18 cellular contexts compared by ENCODE assay signal in the genomic region with DNA sequence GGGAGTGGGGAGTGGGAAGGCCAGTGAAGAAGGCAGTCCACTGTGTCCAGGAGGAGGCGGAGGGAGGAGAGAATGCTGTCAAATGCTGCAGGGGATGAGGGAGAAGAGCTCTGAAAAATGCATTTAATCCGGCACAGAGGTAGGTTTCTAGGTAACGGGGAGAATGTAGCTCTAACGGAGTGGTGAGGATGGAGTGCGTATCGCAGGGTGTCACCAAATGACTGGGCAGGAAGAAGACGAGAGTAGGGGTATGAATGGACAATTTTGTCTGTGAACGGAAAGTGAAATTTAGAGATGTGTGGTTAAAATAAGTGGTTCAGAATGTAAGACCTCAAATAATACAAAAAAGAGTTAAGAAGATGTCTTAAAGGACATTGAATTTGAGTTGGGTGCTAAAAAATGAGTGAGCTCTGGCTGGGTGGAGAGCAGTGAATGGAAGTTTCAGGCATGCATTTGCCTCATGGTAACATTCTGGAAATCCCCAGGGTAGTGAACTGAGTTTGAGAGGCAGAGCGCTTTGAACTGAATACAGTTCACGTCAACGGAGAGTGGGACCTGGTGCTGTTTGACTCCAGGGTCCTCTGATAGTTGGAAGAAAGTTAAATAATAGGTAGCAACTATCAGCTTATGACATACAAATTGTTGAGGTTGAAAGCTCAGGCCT.
DNase-seq lines count a peak whose midpoint lies in the region; ATAC-seq, FAIRE-seq and TF ChIP-seq lines count a peak whose summit lies in the region.
"Had no signal": no experiment of that assay in that cellular context is flagged by ENCODE, and none has a peak within 500 bp of the region (broad histone marks: within the 10 kb centered on the region; RNA-seq: fewer than 3 reads in every experiment).

No MANE protein-coding gene starts in this region.

- no peak overlapping the region for H3K4me3 ChIP-seq in H1 (ENCODE audit: extremely low read depth in 1 of 4, insufficient read depth in 2 of 4, low read depth in 3 of 4, low read length in 4 of 4)
- no peak overlapping the region for H3K4me3 ChIP-seq in right atrium auricular region
- H3K4me3 ChIP-seq: esophagus muscularis mucosa, GM23248, heart right ventricle, spleen had no signal

- no peak overlapping the region for H2AK5ac ChIP-seq in H1 (ENCODE audit: low read depth, low read length)

- no peaks in the 10 kb centered on the region for H4K20me1 ChIP-seq in H1 (replicated peaks in 1 of 2; ENCODE audit: control insufficient read depth in 1 of 2, insufficient read depth in 2 of 2, low read length in 2 of 2)

- 89% methylated on average over 11 of the region's 11 CpGs; no CpG with 5 or more reads in 1 of the 2 experiments for WGBS in H1 (ENCODE audit: extremely low coverage in 1 of 2, insufficient coverage in 1 of 2, insufficient read length in 1 of 2, insufficient replicate concordance in 2 of 2, low coverage in 1 of 2, low lambda C conversion rate in 2 of 2, missing lambda C conversion rate in 1 of 2), 2 experiments

- peak; percentile 27 for ATAC-seq in activated CD8-positive, alpha-beta T cell treated with anti-CD3 and anti-CD28 coated beads for 36 hours
- no peak for ATAC-seq in activated CD8-positive, alpha-beta T cell treated with anti-CD3 and anti-CD28 coated beads, Interleukin-2, amount 10 ng/mL, durations not matched to agents 7 days and 5 days
- ATAC-seq in GM21723 (IDR thresholded peaks at IDR 0.05; ENCODE audit: unreplicated experiment), result peak; percentile 84
- ATAC-seq in HG03103 (IDR thresholded peaks at IDR 0.05; ENCODE audit: low read depth, unreplicated experiment), result peak; percentile 71
- ATAC-seq: heart right ventricle had no signal

- H3K23ac ChIP-seq in H1 (ENCODE audit: insufficient read length), result no peak overlapping the region

- H2BK15ac ChIP-seq in H1 (ENCODE audit: low read length), result no peak overlapping the region

- H3K27me3 ChIP-seq in H1 (replicated peaks in 1 of 4; ENCODE audit: control insufficient read depth in 3 of 4, extremely low read depth in 1 of 4, insufficient read depth in 3 of 4, low read length in 3 of 4) (no peaks in the 10 kb centered on the region), right atrium auricular region (no peaks in the 10 kb centered on the region)
- H3K27me3 ChIP-seq: esophagus muscularis mucosa, heart right ventricle had no signal

- no peak overlapping the region for H4K5ac ChIP-seq in H1 (ENCODE audit: insufficient read length, low read depth, low read length)

- no peak overlapping the region for H2AFZ ChIP-seq in H1 (ENCODE audit: low read length)
- H2AFZ ChIP-seq: GM23248 had no signal

- no peak overlapping the region for H3K4ac ChIP-seq in H1 (replicated peaks; ENCODE audit: insufficient read length, low read depth, low read length)

- no peak overlapping the region; the same call in 1 of the 2 replicates for H3K18ac ChIP-seq in H1 (ENCODE audit: extremely low read depth, low read length)

- no peak for FAIRE-seq in H1 (lab: Jason Lieb, UNC)
- FAIRE-seq: A204.1 had no signal

- no peak for TF ChIP-seq CTCF in activated CD8-positive, alpha-beta T cell treated with anti-CD3 and anti-CD28 coated beads for 36 hours (IDR thresholded peaks at IDR 0.05)
- TF ChIP-seq CTCF in H1 (IDR thresholded peaks at IDR 0.05; ENCODE audit: control extremely low read depth in 1 of 3, insufficient read depth in 1 of 3, low read depth in 1 of 3, low read length in 3 of 3), result no peak
- no peak for TF ChIP-seq CTCF in right atrium auricular region (IDR thresholded peaks at IDR 0.05)

- no peaks in the 10 kb centered on the region for H3K79me1 ChIP-seq in H1 (ENCODE audit: low read depth, low read length)

- H3K27ac Mint-ChIP-seq in activated CD8-positive, alpha-beta T cell treated with anti-CD3 and anti-CD28 coated beads for 36 hours, result no peak overlapping the region
- no peak overlapping the region for H3K27ac Mint-ChIP-seq in activated CD8-positive, alpha-beta T cell treated with anti-CD3 and anti-CD28 coated beads, Interleukin-2, amount 10 ng/mL, durations not matched to agents 7 days and 5 days
- H3K27ac Mint-ChIP-seq in activated naive CD8-positive, alpha-beta T cell treated with anti-CD3 and anti-CD28 coated beads for 36 hours, result no peak overlapping the region
- H3K27ac Mint-ChIP-seq: CD4-positive, alpha-beta T cell; dendritic cell treated with granulocyte-macrophage colony-stimulating factor and Interleukin-4, amounts not matched to agents 40 ng/mL and 50 ng/mL, for 4 days had no signal

- POLR2A ChIA-PET in activated CD8-positive, alpha-beta T cell treated with anti-CD3 and anti-CD28 coated beads for 36 hours (lab: Charles Lee), result no interaction called here
- POLR2A ChIA-PET in activated CD8-positive, alpha-beta T cell treated with anti-CD3 and anti-CD28 coated beads, Interleukin-2, amount 10 ng/mL, durations not matched to agents 7 days and 5 days (lab: Charles Lee), result no interaction called here
- POLR2A ChIA-PET in H1 (lab: Charles Lee; ENCODE audit: partially characterized antibody), result no interaction called here

- H3K4me3 Mint-ChIP-seq in activated CD8-positive, alpha-beta T cell treated with anti-CD3 and anti-CD28 coated beads for 36 hours, result no peak overlapping the region
- H3K4me3 Mint-ChIP-seq in activated CD8-positive, alpha-beta T cell treated with anti-CD3 and anti-CD28 coated beads, Interleukin-2, amount 10 ng/mL, durations not matched to agents 7 days and 5 days, result no peak overlapping the region
- no peak overlapping the region for H3K4me3 Mint-ChIP-seq in activated naive CD8-positive, alpha-beta T cell treated with anti-CD3 and anti-CD28 coated beads for 36 hours
- H3K4me3 Mint-ChIP-seq: CD4-positive, alpha-beta T cell; dendritic cell treated with granulocyte-macrophage colony-stimulating factor and Interleukin-4, amounts not matched to agents 40 ng/mL and 50 ng/mL, for 4 days had no signal

- no peaks in the 10 kb centered on the region for H3K79me2 ChIP-seq in H1 (ENCODE audit: control insufficient read depth in 1 of 2, insufficient read depth in 2 of 2, low read length in 2 of 2)

- no peak overlapping the region for H3K9ac ChIP-seq in H1 (replicated peaks in 1 of 4; ENCODE audit: extremely low read depth in 1 of 4, low read depth in 3 of 4, low read length in 3 of 4)
- H3K9ac ChIP-seq: GM23248 had no signal

- no peak overlapping the region; the same call in 1 of the 2 replicates for H4K8ac ChIP-seq in H1 (ENCODE audit: extremely low read depth, insufficient read depth, low read length)

- intact Hi-C loops in activated CD8-positive, alpha-beta T cell treated with anti-CD3 and anti-CD28 coated beads for 36 hours (cut with micrococcal nuclease), result no loop called here

- H4K91ac ChIP-seq in H1 (replicated peaks; ENCODE audit: insufficient read length, low read length), result no peak overlapping the region

- H3K27me3 Mint-ChIP-seq in activated CD8-positive, alpha-beta T cell treated with anti-CD3 and anti-CD28 coated beads for 36 hours, result no peaks in the 10 kb centered on the region
- H3K27me3 Mint-ChIP-seq in activated CD8-positive, alpha-beta T cell treated with anti-CD3 and anti-CD28 coated beads, Interleukin-2, amount 10 ng/mL, durations not matched to agents 7 days and 5 days (ENCODE audit: low read depth), result no peaks in the 10 kb centered on the region
- H3K27me3 Mint-ChIP-seq in activated naive CD8-positive, alpha-beta T cell treated with anti-CD3 and anti-CD28 coated beads for 36 hours, result peaks cover 3% of the 10 kb centered on the region
- H3K27me3 Mint-ChIP-seq: CD4-positive, alpha-beta T cell had no signal

- H3K23me2 ChIP-seq in H1 (ENCODE audit: low read depth, low read length), result no peaks in the 10 kb centered on the region

- H3K56ac ChIP-seq in H1 (replicated peaks; ENCODE audit: insufficient read length, low read depth, low read length), result no peak overlapping the region

- TF ChIP-seq RAD21 in H1 (IDR thresholded peaks at IDR 0.05 in 1 of 2, conservative IDR thresholded peaks at IDR 0.05 in 1 of 2; ENCODE audit: low read depth in 2 of 2, low read length in 2 of 2), result no peak

- TF ChIP-seq POLR2A in H1 (IDR thresholded peaks at IDR 0.05; ENCODE audit: control extremely low read depth in 1 of 2, low read depth in 2 of 2, low read length in 2 of 2), result no peak

- no peak overlapping the region for H3K27ac ChIP-seq in H1 (ENCODE audit: low read depth, low read length)
- no peak overlapping the region for H3K27ac ChIP-seq in right atrium auricular region
- H3K27ac ChIP-seq: esophagus muscularis mucosa, GM23248, heart right ventricle, spleen had no signal

- H3K36me3 ChIP-seq in H1 (ENCODE audit: control insufficient read depth in 2 of 4, insufficient read depth in 4 of 4, low read length in 3 of 4) (no peaks in the 10 kb centered on the region), right atrium auricular region (no peaks in the 10 kb centered on the region)
- H3K36me3 ChIP-seq: esophagus muscularis mucosa, heart right ventricle, spleen had no signal

- no peak overlapping the region for H3K14ac ChIP-seq in H1 (ENCODE audit: insufficient read length)

- H2BK120ac ChIP-seq in H1 (replicated peaks; ENCODE audit: low read depth, low read length), result no peak overlapping the region

- DNase-seq in activated CD8-positive, alpha-beta T cell treated with anti-CD3 and anti-CD28 coated beads for 36 hours, result no peak
- DNase-seq in activated CD8-positive, alpha-beta T cell treated with anti-CD3 and anti-CD28 coated beads, Interleukin-2, amount 10 ng/mL, durations not matched to agents 7 days and 5 days, result no peak
- no peak for DNase-seq in H1 (ENCODE audit: low read depth in 1 of 2, low spot score in 2 of 2)
- DNase-seq in activated naive CD8-positive, alpha-beta T cell treated with anti-CD3 and anti-CD28 coated beads for 36 hours, result no peak
- no peak for DNase-seq in right atrium auricular region (ENCODE audit: low spot score)
- no peak for DNase-seq in effector CD8-positive, alpha-beta T cell (lab: John Stamatoyannopoulos, UW)
- DNase-seq: CD4-positive, alpha-beta T cell; GM23248; heart right ventricle; kidney glomerular epithelial cell; NCI-H187 treated with DMSO at 0.1 percent for 48 hours; NCI-H82; spleen had no signal

- H3K4me1 ChIP-seq in H1 (replicated peaks in 1 of 4; ENCODE audit: control insufficient read depth in 3 of 4, insufficient read depth in 4 of 4, low read length in 3 of 4), result peaks cover 2 to 12% (median 7%) of the 10 kb centered on the region in 4 experiments; a peak in 4 of 7 replicates
- H3K4me1 ChIP-seq in right atrium auricular region, result peaks cover 0 to 18% of the 10 kb centered on the region in 2 donors

- H3K36me3 Mint-ChIP-seq in activated CD8-positive, alpha-beta T cell treated with anti-CD3 and anti-CD28 coated beads for 36 hours (ENCODE audit: low read depth), result no peaks in the 10 kb centered on the region
- no peaks in the 10 kb centered on the region for H3K36me3 Mint-ChIP-seq in activated CD8-positive, alpha-beta T cell treated with anti-CD3 and anti-CD28 coated beads, Interleukin-2, amount 10 ng/mL, durations not matched to agents 7 days and 5 days (ENCODE audit: low read depth)
- H3K36me3 Mint-ChIP-seq in activated naive CD8-positive, alpha-beta T cell treated with anti-CD3 and anti-CD28 coated beads for 36 hours, result no peaks in the 10 kb centered on the region

- H3K4me2 ChIP-seq in H1 (ENCODE audit: insufficient read depth in 1 of 2, low read depth in 2 of 2, low read length in 2 of 2), result no peak overlapping the region

- no peaks in the 10 kb centered on the region for H3K4me1 Mint-ChIP-seq in activated CD8-positive, alpha-beta T cell treated with anti-CD3 and anti-CD28 coated beads for 36 hours (ENCODE audit: low read depth)
- no peaks in the 10 kb centered on the region for H3K4me1 Mint-ChIP-seq in activated CD8-positive, alpha-beta T cell treated with anti-CD3 and anti-CD28 coated beads, Interleukin-2, amount 10 ng/mL, durations not matched to agents 7 days and 5 days (ENCODE audit: low read depth)
- no peaks in the 10 kb centered on the region for H3K4me1 Mint-ChIP-seq in activated naive CD8-positive, alpha-beta T cell treated with anti-CD3 and anti-CD28 coated beads for 36 hours

- peaks cover 3 to 6% of the 10 kb centered on the region in 2 experiments; a peak in 1 of 4 replicates for H3K9me3 ChIP-seq in H1 (ENCODE audit: insufficient read depth in 2 of 2, low read depth in 1 of 2, low read length in 1 of 2)
- H3K9me3 ChIP-seq in right atrium auricular region, result peaks cover 0 to 10% of the 10 kb centered on the region in 2 donors

- peaks cover 9% of the 10 kb centered on the region for H3K9me3 Mint-ChIP-seq in activated CD8-positive, alpha-beta T cell treated with anti-CD3 and anti-CD28 coated beads for 36 hours
- H3K9me3 Mint-ChIP-seq in activated CD8-positive, alpha-beta T cell treated with anti-CD3 and anti-CD28 coated beads, Interleukin-2, amount 10 ng/mL, durations not matched to agents 7 days and 5 days (ENCODE audit: insufficient read depth), result no peaks in the 10 kb centered on the region
- peaks cover 5% of the 10 kb centered on the region for H3K9me3 Mint-ChIP-seq in activated naive CD8-positive, alpha-beta T cell treated with anti-CD3 and anti-CD28 coated beads for 36 hours

- TF ChIP-seq EP300 in H1 (IDR thresholded peaks at IDR 0.05; ENCODE audit: borderline replicate concordance in 1 of 2, low read depth in 2 of 2, low read length in 2 of 2), result no peak

- H2BK20ac ChIP-seq in H1 (ENCODE audit: low read length), result no peak overlapping the region

- 0 out of 2 replicates have a peak overlapping the region, but pooled peaks have one; percentile 39 for H2BK12ac ChIP-seq in H1 (ENCODE audit: low read depth, low read length)

- no peak overlapping the region for H2BK5ac ChIP-seq in H1 (ENCODE audit: low read depth, low read length)

- CTCF ChIA-PET in activated CD8-positive, alpha-beta T cell treated with anti-CD3 and anti-CD28 coated beads for 36 hours (lab: Charles Lee), result no interaction called here
- CTCF ChIA-PET in activated CD8-positive, alpha-beta T cell treated with anti-CD3 and anti-CD28 coated beads, Interleukin-2, amount 10 ng/mL, durations not matched to agents 7 days and 5 days (lab: Charles Lee), result no interaction called here
- CTCF ChIA-PET in H1 (lab: Charles Lee; ENCODE audit: partially characterized antibody), result interaction anchor here (0.8 to 2.0 kb wide), 4 partner anchors 55 to 307 kb away, joined by 3 to 4 read pairs (median 3); no protein-coding TSS in a partner anchor
